9 cellular contexts compared by ENCODE assay signal in genomic region chr15:75666823-75667501, GRCh38. TPM values are rescaled to one million over a fixed set of nuclear protein-coding genes. Genes with fewer than 3 reads are reported as not detected.
DNase-seq lines count a peak whose midpoint lies in the region; ATAC-seq, FAIRE-seq and TF ChIP-seq lines count a peak whose summit lies in the region.
"Had no signal": no experiment of that assay in that cellular context is flagged by ENCODE, and none has a peak within 500 bp of the region (broad histone marks: within the 10 kb centered on the region; RNA-seq: fewer than 3 reads in every experiment).

No MANE protein-coding gene starts in this region.

- FAIRE-seq in bronchial epithelial cell (lab: Jason Lieb, UNC) (no peak), urothelium cell line (lab: Jason Lieb, UNC) (peak; percentile 96)

- H3K27ac Mint-ChIP-seq in activated CD4-positive, alpha-beta memory T cell treated with anti-CD3 and anti-CD28 coated beads for 36 hours, result no peak overlapping the region
- no peak overlapping the region for H3K27ac Mint-ChIP-seq in activated CD8-positive, alpha-beta T cell treated with anti-CD3 and anti-CD28 coated beads, Interleukin-2, amount 10 ng/mL, durations not matched to agents 7 days and 5 days
- H3K27ac Mint-ChIP-seq: CD4-positive, CD25-positive, alpha-beta regulatory T cell had no signal

- no peaks in the 10 kb centered on the region for H3K27me3 Mint-ChIP-seq in activated CD4-positive, alpha-beta memory T cell treated with anti-CD3 and anti-CD28 coated beads for 36 hours
- no peaks in the 10 kb centered on the region for H3K27me3 Mint-ChIP-seq in activated CD8-positive, alpha-beta T cell treated with anti-CD3 and anti-CD28 coated beads, Interleukin-2, amount 10 ng/mL, durations not matched to agents 7 days and 5 days (ENCODE audit: low read depth)
- H3K27me3 Mint-ChIP-seq: CD4-positive, CD25-positive, alpha-beta regulatory T cell had no signal

- no peak for ATAC-seq in HG03432 (IDR thresholded peaks at IDR 0.05; ENCODE audit: unreplicated experiment)
- no peak for ATAC-seq in activated CD8-positive, alpha-beta T cell treated with anti-CD3 and anti-CD28 coated beads, Interleukin-2, amount 10 ng/mL, durations not matched to agents 7 days and 5 days

- POLR2A ChIA-PET in activated CD4-positive, alpha-beta memory T cell treated with anti-CD3 and anti-CD28 coated beads for 36 hours (lab: Charles Lee), result no interaction called here
- POLR2A ChIA-PET in activated CD8-positive, alpha-beta T cell treated with anti-CD3 and anti-CD28 coated beads, Interleukin-2, amount 10 ng/mL, durations not matched to agents 7 days and 5 days (lab: Charles Lee), result no interaction called here

- H3K4me1 Mint-ChIP-seq in activated CD4-positive, alpha-beta memory T cell treated with anti-CD3 and anti-CD28 coated beads for 36 hours (ENCODE audit: low read depth), result no peaks in the 10 kb centered on the region
- H3K4me1 Mint-ChIP-seq in activated CD8-positive, alpha-beta T cell treated with anti-CD3 and anti-CD28 coated beads, Interleukin-2, amount 10 ng/mL, durations not matched to agents 7 days and 5 days (ENCODE audit: low read depth), result peaks cover 7% of the 10 kb centered on the region
- H3K4me1 Mint-ChIP-seq: CD4-positive, CD25-positive, alpha-beta regulatory T cell had no signal

- intact Hi-C loops in lower leg skin (cut with DNase I; ENCODE audit: low total_unique reads), result no loop called here
- intact Hi-C loops in activated CD4-positive, alpha-beta memory T cell treated with anti-CD3 and anti-CD28 coated beads for 36 hours (cut with micrococcal nuclease), result no loop called here

- no peak for TF ChIP-seq CTCF in bronchial epithelial cell (IDR thresholded peaks at IDR 0.05; ENCODE audit: insufficient read depth, low read length, severe bottlenecking)
- TF ChIP-seq CTCF in lower leg skin (IDR thresholded peaks at IDR 0.05), result no peak

- H3K36me3 ChIP-seq in bronchial epithelial cell (ENCODE audit: control insufficient read depth, insufficient read depth, low read length), result peaks cover 1% of the 10 kb centered on the region

- no peaks in the 10 kb centered on the region for H3K36me3 Mint-ChIP-seq in activated CD4-positive, alpha-beta memory T cell treated with anti-CD3 and anti-CD28 coated beads for 36 hours
- no peaks in the 10 kb centered on the region for H3K36me3 Mint-ChIP-seq in activated CD8-positive, alpha-beta T cell treated with anti-CD3 and anti-CD28 coated beads, Interleukin-2, amount 10 ng/mL, durations not matched to agents 7 days and 5 days (ENCODE audit: low read depth)
- H3K36me3 Mint-ChIP-seq: CD4-positive, CD25-positive, alpha-beta regulatory T cell had no signal

- peak; percentile 33 for DNase-seq in NCI-H748 (lab: John Stamatoyannopoulos, UW; ENCODE audit: unreplicated experiment)
- DNase-seq in NCI-H748 treated with DMSO at 0.1 percent for 48 hours (lab: John Stamatoyannopoulos, UW), result no peak
- peak; percentile 100 for DNase-seq in bronchial epithelial cell (ENCODE audit: low read depth)
- DNase-seq in lower leg skin (ENCODE audit: low spot score in 2 of 2), result peak; percentile 89 to 96
- peak; percentile 85 for DNase-seq in urothelium cell line (ENCODE audit: low spot score)
- DNase-seq in activated CD4-positive, alpha-beta memory T cell treated with anti-CD3 and anti-CD28 coated beads for 36 hours, result no peak
- DNase-seq in activated CD8-positive, alpha-beta T cell treated with anti-CD3 and anti-CD28 coated beads, Interleukin-2, amount 10 ng/mL, durations not matched to agents 7 days and 5 days, result no peak
- DNase-seq: CD4-positive, CD25-positive, alpha-beta regulatory T cell had no signal

- no peak for TF ChIP-seq POLR2A in lower leg skin (IDR thresholded peaks at IDR 0.05)

- H3K4me3 ChIP-seq in bronchial epithelial cell (ENCODE audit: low read depth, low read length) (no peak overlapping the region), lower leg skin (ENCODE audit: low read depth, poor library complexity, severe bottlenecking) (no peak overlapping the region)

- no peak overlapping the region for H3K4me3 Mint-ChIP-seq in activated CD4-positive, alpha-beta memory T cell treated with anti-CD3 and anti-CD28 coated beads for 36 hours
- H3K4me3 Mint-ChIP-seq in activated CD8-positive, alpha-beta T cell treated with anti-CD3 and anti-CD28 coated beads, Interleukin-2, amount 10 ng/mL, durations not matched to agents 7 days and 5 days, result no peak overlapping the region
- H3K4me3 Mint-ChIP-seq: CD4-positive, CD25-positive, alpha-beta regulatory T cell had no signal

- 30 to 33% methylated on average over 12 to 15 of the region's 15 CpGs for WGBS in lower leg skin, 2 donors

- no peaks in the 10 kb centered on the region for H3K27me3 ChIP-seq in bronchial epithelial cell (ENCODE audit: control insufficient read depth, insufficient read depth, low read length)

- H3K9me3 Mint-ChIP-seq in activated CD4-positive, alpha-beta memory T cell treated with anti-CD3 and anti-CD28 coated beads for 36 hours, result no peaks in the 10 kb centered on the region
- no peaks in the 10 kb centered on the region for H3K9me3 Mint-ChIP-seq in activated CD8-positive, alpha-beta T cell treated with anti-CD3 and anti-CD28 coated beads, Interleukin-2, amount 10 ng/mL, durations not matched to agents 7 days and 5 days (ENCODE audit: insufficient read depth)
- H3K9me3 Mint-ChIP-seq: CD4-positive, CD25-positive, alpha-beta regulatory T cell had no signal

- CTCF ChIA-PET in activated CD4-positive, alpha-beta memory T cell treated with anti-CD3 and anti-CD28 coated beads for 36 hours (lab: Charles Lee), result interaction anchor here (1.0 kb wide), 1 partner anchor 19 kb away, joined by 3 read pairs; no protein-coding TSS in a partner anchor
- CTCF ChIA-PET in activated CD8-positive, alpha-beta T cell treated with anti-CD3 and anti-CD28 coated beads, Interleukin-2, amount 10 ng/mL, durations not matched to agents 7 days and 5 days (lab: Charles Lee), result no interaction called here

RNA-seq across cellular contexts. Expression of gene SNX33, which starts 19.2 kb away (rescaled TPM):
- total RNA-seq in bronchial epithelial cell (15.0 and 19.8 TPM in 2 replicates), lower leg skin (10 to 100 TPM; 24.8 to 40.5 (median 35.5) TPM)
- total RNA-seq in activated CD4-positive, alpha-beta memory T cell treated with anti-CD3 and anti-CD28 coated beads for 36 hours, result 1 to 10 TPM; 3.0 to 3.2 TPM
- total RNA-seq in activated CD8-positive, alpha-beta T cell treated with anti-CD3 and anti-CD28 coated beads, Interleukin-2, amount 10 ng/mL, durations not matched to agents 7 days and 5 days, result under 1 TPM; 0.55 to 0.70 TPM

RNA-seq across cellular contexts. Expression of gene IMP3, which starts 26.9 kb away (rescaled TPM):
- 95.0 and 215 TPM in 2 replicates for total RNA-seq in bronchial epithelial cell
- total RNA-seq in lower leg skin, result 100 to 1,000 TPM; 161 to 204 (median 185) TPM
- total RNA-seq in activated CD4-positive, alpha-beta memory T cell treated with anti-CD3 and anti-CD28 coated beads for 36 hours, result 10 to 100 TPM; 71.7 to 72.4 TPM
- 10 to 100 TPM; 97.9 to 99.1 TPM for total RNA-seq in activated CD8-positive, alpha-beta T cell treated with anti-CD3 and anti-CD28 coated beads, Interleukin-2, amount 10 ng/mL, durations not matched to agents 7 days and 5 days

RNA-seq across cellular contexts. Expression of gene SNUPN, which starts 41.4 kb away (rescaled TPM):
- total RNA-seq in bronchial epithelial cell, result 16.1 and 18.8 TPM in 2 replicates
- total RNA-seq in lower leg skin, result 10 to 100 TPM; 16.5 to 19.7 (median 18.1) TPM
- total RNA-seq in activated CD4-positive, alpha-beta memory T cell treated with anti-CD3 and anti-CD28 coated beads for 36 hours, result 10 to 100 TPM; 33.4 to 34.2 TPM
- 10 to 100 TPM; 31.4 to 32.5 TPM for total RNA-seq in activated CD8-positive, alpha-beta T cell treated with anti-CD3 and anti-CD28 coated beads, Interleukin-2, amount 10 ng/mL, durations not matched to agents 7 days and 5 days

RNA-seq across cellular contexts. Expression of gene CSPG4, which starts 45.7 kb away (rescaled TPM):
- total RNA-seq in bronchial epithelial cell, result 0.79 and 6.3 TPM in 2 replicates
- total RNA-seq in lower leg skin, result 10 to 100 TPM in 2 of 4 donors, 1 to 10 TPM in 2; 9.1 to 28.7 (median 10.5) TPM
- not detected for total RNA-seq in activated CD4-positive, alpha-beta memory T cell treated with anti-CD3 and anti-CD28 coated beads for 36 hours
- total RNA-seq in activated CD8-positive, alpha-beta T cell treated with anti-CD3 and anti-CD28 coated beads, Interleukin-2, amount 10 ng/mL, durations not matched to agents 7 days and 5 days, result not detected
- total RNA-seq: CD4-positive, CD25-positive, alpha-beta regulatory T cell had no signal

Comparison
In these comparisons a context has a peak if more than half of its experiments do, and no peak if none do; other contexts are left out.
1. DNase-seq: peak in NCI-H748 (single experiment), bronchial epithelial cell (single experiment), lower leg skin (2 of 2) and urothelium cell line (single experiment); none in NCI-H748 treated with DMSO at 0.1 percent for 48 hours (single experiment), activated CD4-positive, alpha-beta memory T cell treated with anti-CD3 and anti-CD28 coated beads for 36 hours (single experiment) and activated CD8-positive, alpha-beta T cell treated with anti-CD3 and anti-CD28 coated beads, Interleukin-2, amount 10 ng/mL, durations not matched to agents 7 days and 5 days (single experiment).